ENCODE assay signal across 1 cellular context in the genomic region with DNA sequence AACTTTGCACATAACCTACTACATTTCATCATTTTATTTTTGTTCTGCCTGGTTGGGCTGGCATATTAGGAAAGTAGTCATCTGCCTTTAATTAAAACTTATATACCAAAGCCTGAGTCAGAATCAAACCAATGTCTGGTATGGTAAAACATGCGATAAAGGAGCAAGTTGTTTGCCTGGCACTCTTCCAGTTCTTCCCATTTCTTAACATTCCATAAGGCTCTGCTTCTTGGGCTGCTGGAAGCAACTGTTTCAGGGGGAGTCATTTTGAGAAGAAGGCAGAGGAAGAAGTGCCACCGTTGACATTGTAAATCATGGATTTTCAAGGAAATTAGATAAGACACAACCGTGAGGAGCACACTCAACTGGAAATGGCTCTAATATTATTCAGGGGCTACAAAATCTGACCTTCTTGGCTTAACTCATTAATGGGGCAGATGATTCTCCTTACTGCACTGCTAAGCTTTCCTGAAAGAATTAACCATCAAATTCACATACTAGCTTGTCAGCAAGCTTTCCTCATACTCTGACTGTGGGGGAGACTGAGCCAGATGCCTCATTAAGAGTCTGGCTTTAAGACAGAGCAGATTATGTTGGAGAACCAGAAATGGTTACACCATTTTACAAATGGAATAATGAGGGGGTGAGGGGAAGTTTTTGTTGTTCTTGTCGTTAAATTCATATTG.
TF ChIP-seq lines count a peak whose summit lies in the region.

No MANE protein-coding gene starts in this region.

TF ChIP-seq in SK-N-SH, 30 proteins besides CTCF, POLR2A, EP300 and RAD21 (continued from another document):
- TF ChIP-seq POLR2AphosphoS5 (IDR thresholded peaks at IDR 0.05; ENCODE audit: low read depth, low read length) = peak; percentile 60
- TF ChIP-seq NFIC (IDR thresholded peaks at IDR 0.05; ENCODE audit: borderline replicate concordance) = peak; percentile 95
- TF ChIP-seq TAF1 (IDR thresholded peaks at IDR 0.05; ENCODE audit: borderline replicate concordance, low read depth, low read length) = no peak
- TF ChIP-seq, protein P1, sequence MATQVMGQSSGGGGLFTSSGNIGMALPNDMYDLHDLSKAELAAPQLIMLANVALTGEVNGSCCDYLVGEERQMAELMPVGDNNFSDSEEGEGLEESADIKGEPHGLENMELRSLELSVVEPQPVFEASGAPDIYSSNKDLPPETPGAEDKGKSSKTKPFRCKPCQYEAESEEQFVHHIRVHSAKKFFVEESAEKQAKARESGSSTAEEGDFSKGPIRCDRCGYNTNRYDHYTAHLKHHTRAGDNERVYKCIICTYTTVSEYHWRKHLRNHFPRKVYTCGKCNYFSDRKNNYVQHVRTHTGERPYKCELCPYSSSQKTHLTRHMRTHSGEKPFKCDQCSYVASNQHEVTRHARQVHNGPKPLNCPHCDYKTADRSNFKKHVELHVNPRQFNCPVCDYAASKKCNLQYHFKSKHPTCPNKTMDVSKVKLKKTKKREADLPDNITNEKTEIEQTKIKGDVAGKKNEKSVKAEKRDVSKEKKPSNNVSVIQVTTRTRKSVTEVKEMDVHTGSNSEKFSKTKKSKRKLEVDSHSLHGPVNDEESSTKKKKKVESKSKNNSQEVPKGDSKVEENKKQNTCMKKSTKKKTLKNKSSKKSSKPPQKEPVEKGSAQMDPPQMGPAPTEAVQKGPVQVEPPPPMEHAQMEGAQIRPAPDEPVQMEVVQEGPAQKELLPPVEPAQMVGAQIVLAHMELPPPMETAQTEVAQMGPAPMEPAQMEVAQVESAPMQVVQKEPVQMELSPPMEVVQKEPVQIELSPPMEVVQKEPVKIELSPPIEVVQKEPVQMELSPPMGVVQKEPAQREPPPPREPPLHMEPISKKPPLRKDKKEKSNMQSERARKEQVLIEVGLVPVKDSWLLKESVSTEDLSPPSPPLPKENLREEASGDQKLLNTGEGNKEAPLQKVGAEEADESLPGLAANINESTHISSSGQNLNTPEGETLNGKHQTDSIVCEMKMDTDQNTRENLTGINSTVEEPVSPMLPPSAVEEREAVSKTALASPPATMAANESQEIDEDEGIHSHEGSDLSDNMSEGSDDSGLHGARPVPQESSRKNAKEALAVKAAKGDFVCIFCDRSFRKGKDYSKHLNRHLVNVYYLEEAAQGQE (IDR thresholded peaks at IDR 0.05; ENCODE audit: low read depth, low read length) = peak; percentile 10; the same call in 1 of the 2 replicates
- TF ChIP-seq ELF1 (IDR thresholded peaks at IDR 0.05) = no peak
- TF ChIP-seq RCOR1 (IDR thresholded peaks at IDR 0.05; ENCODE audit: low read length) = no peak
- TF ChIP-seq SIN3A (IDR thresholded peaks at IDR 0.05; ENCODE audit: borderline replicate concordance, low read depth, low read length) = no peak
- TF ChIP-seq GATA2 (CRISPR knock-in tag; IDR thresholded peaks at IDR 0.05) = no peak
- peak; percentile 40; the same call in 1 of the 2 replicates for TF ChIP-seq MEF2A (IDR thresholded peaks at IDR 0.05; ENCODE audit: borderline replicate concordance, low read depth)
- TF ChIP-seq, protein P2, sequence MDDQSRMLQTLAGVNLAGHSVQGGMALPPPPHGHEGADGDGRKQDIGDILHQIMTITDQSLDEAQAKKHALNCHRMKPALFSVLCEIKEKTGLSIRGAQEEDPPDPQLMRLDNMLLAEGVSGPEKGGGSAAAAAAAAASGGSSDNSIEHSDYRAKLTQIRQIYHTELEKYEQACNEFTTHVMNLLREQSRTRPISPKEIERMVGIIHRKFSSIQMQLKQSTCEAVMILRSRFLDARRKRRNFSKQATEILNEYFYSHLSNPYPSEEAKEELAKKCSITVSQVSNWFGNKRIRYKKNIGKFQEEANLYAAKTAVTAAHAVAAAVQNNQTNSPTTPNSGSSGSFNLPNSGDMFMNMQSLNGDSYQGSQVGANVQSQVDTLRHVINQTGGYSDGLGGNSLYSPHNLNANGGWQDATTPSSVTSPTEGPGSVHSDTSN (IDR thresholded peaks at IDR 0.05) = peak; percentile 88
- no peak for TF ChIP-seq FOXJ3 (CRISPR knock-in tag; IDR thresholded peaks at IDR 0.05)
- TF ChIP-seq FOXM1 (IDR thresholded peaks at IDR 0.05; ENCODE audit: low read depth) = no peak; the same call in 1 of the 2 replicates
- TF ChIP-seq EZH2phosphoT487 (IDR thresholded peaks at IDR 0.05; ENCODE audit: borderline replicate concordance, low read depth) = no peak
- TF ChIP-seq NRF1 (IDR thresholded peaks at IDR 0.05; ENCODE audit: low read depth, low read length) = no peak
- no peak for TF ChIP-seq USF2 (IDR thresholded peaks at IDR 0.05; ENCODE audit: borderline replicate concordance, low read depth, low read length)
- peak; percentile 97 for TF ChIP-seq TCF12 (IDR thresholded peaks at IDR 0.05)
- no peak for TF ChIP-seq SMC3 (IDR thresholded peaks at IDR 0.05; ENCODE audit: low read depth, low read length)
- peak; percentile 75 for TF ChIP-seq JUND (IDR thresholded peaks at IDR 0.05)
- peak; percentile 70; the same call in 1 of the 2 replicates for TF ChIP-seq FOSL2 (IDR thresholded peaks at IDR 0.05; ENCODE audit: borderline replicate concordance, low read depth)
- no peak for TF ChIP-seq YY1 (IDR thresholded peaks at IDR 0.05; ENCODE audit: low read depth)
- TF ChIP-seq RFX5 (IDR thresholded peaks at IDR 0.05; ENCODE audit: low read length) = no peak
- no peak for TF ChIP-seq MXI1 (IDR thresholded peaks at IDR 0.05; ENCODE audit: low read depth, low read length)
- no peak for TF ChIP-seq IRF3 (IDR thresholded peaks at IDR 0.05; ENCODE audit: low read depth, low read length)
- TF ChIP-seq RXRA (IDR thresholded peaks at IDR 0.05; ENCODE audit: borderline replicate concordance, low read depth) = peak; percentile 72
- TF ChIP-seq, protein P3, sequence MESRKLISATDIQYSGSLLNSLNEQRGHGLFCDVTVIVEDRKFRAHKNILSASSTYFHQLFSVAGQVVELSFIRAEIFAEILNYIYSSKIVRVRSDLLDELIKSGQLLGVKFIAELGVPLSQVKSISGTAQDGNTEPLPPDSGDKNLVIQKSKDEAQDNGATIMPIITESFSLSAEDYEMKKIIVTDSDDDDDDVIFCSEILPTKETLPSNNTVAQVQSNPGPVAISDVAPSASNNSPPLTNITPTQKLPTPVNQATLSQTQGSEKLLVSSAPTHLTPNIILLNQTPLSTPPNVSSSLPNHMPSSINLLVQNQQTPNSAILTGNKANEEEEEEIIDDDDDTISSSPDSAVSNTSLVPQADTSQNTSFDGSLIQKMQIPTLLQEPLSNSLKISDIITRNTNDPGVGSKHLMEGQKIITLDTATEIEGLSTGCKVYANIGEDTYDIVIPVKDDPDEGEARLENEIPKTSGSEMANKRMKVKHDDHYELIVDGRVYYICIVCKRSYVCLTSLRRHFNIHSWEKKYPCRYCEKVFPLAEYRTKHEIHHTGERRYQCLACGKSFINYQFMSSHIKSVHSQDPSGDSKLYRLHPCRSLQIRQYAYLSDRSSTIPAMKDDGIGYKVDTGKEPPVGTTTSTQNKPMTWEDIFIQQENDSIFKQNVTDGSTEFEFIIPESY (IDR thresholded peaks at IDR 0.05; ENCODE audit: borderline replicate concordance, low read depth) = peak; percentile 62; the same call in 1 of the 2 replicates
